Comparison of ENCODE assay signal across 8 cellular contexts in genomic region chr9:130835441-130836298, GRCh38. TPM values are rescaled to one million over a fixed set of nuclear protein-coding genes. Genes with fewer than 3 reads are reported as not detected.
DNase-seq lines count a peak whose midpoint lies in the region; ATAC-seq and TF ChIP-seq lines count a peak whose summit lies in the region.

No MANE protein-coding gene starts in this region.

- peak; percentile 35 for ATAC-seq in GM19455 (IDR thresholded peaks at IDR 0.05; ENCODE audit: unreplicated experiment)
- ATAC-seq in GM18520 (IDR thresholded peaks at IDR 0.05; ENCODE audit: unreplicated experiment): no peak

- H3K27me3 Mint-ChIP-seq in CD4-positive, alpha-beta memory T cell: no peaks in the 10 kb centered on the region
- H3K27me3 Mint-ChIP-seq in activated CD4-positive, alpha-beta T cell treated with anti-CD3 and anti-CD28 coated beads, Interleukin-2, amount 10 ng/mL, durations not matched to agents 7 days and 5 days: no peaks in the 10 kb centered on the region

- peaks cover 15% of the 10 kb centered on the region for H3K4me1 ChIP-seq in CD4-positive, alpha-beta memory T cell (ENCODE audit: insufficient read depth, low read length)
- H3K4me1 ChIP-seq in muscle layer of colon (ENCODE audit: insufficient read depth, low read length) (peaks cover 48% of the 10 kb centered on the region), suprapubic skin (peaks cover 43% of the 10 kb centered on the region)

- intact Hi-C loops in CD4-positive, alpha-beta memory T cell (cut with micrococcal nuclease): no loop called here

- CTCF ChIA-PET in CD4-positive, alpha-beta memory T cell (lab: Charles Lee; ENCODE audit: partially characterized antibody): interaction anchor here (1.2 kb wide), 1 partner anchor 40 kb away, joined by 6 read pairs; no protein-coding TSS in a partner anchor
- CTCF ChIA-PET in activated CD4-positive, alpha-beta T cell treated with anti-CD3 and anti-CD28 coated beads, Interleukin-2, amount 10 ng/mL, durations not matched to agents 7 days and 5 days (lab: Charles Lee): interaction anchor here (0.7 to 1.2 kb wide), 2 partner anchors 21 to 23 kb away, joined by 3 to 4 read pairs; no protein-coding TSS in a partner anchor

- no peak overlapping the region for H3K27ac ChIP-seq in CD4-positive, alpha-beta memory T cell (ENCODE audit: low read depth, low read length)
- H3K27ac ChIP-seq in muscle layer of colon (ENCODE audit: low read depth, low read length) (peak overlapping the region; percentile 96), suprapubic skin (peak overlapping the region; percentile 93)

- no peak for TF ChIP-seq CTCF in suprapubic skin (IDR thresholded peaks at IDR 0.05)

- peaks cover 33 to 54% (median 42%) of the 10 kb centered on the region in 4 donors for H3K4me1 Mint-ChIP-seq in CD4-positive, alpha-beta memory T cell
- H3K4me1 Mint-ChIP-seq in activated CD4-positive, alpha-beta T cell treated with anti-CD3 and anti-CD28 coated beads, Interleukin-2, amount 10 ng/mL, durations not matched to agents 7 days and 5 days: peaks cover 24% of the 10 kb centered on the region

- POLR2A ChIA-PET in CD4-positive, alpha-beta memory T cell (lab: Charles Lee; ENCODE audit: partially characterized antibody): interaction anchor here (1.4 kb wide), 1 partner anchor 21 kb away, joined by 3 read pairs; no protein-coding TSS in a partner anchor
- POLR2A ChIA-PET in activated CD4-positive, alpha-beta T cell treated with anti-CD3 and anti-CD28 coated beads, Interleukin-2, amount 10 ng/mL, durations not matched to agents 7 days and 5 days (lab: Charles Lee): no interaction called here

- peaks cover 0 to 5% of the 10 kb centered on the region in 2 donors for H3K36me3 Mint-ChIP-seq in CD4-positive, alpha-beta memory T cell
- H3K36me3 Mint-ChIP-seq in activated CD4-positive, alpha-beta T cell treated with anti-CD3 and anti-CD28 coated beads, Interleukin-2, amount 10 ng/mL, durations not matched to agents 7 days and 5 days (ENCODE audit: low read depth): peaks cover 1% of the 10 kb centered on the region

- H3K27ac Mint-ChIP-seq in CD4-positive, alpha-beta memory T cell: peak overlapping the region; percentile 70 to 96 (median 92)
- peak overlapping the region; percentile 98 for H3K27ac Mint-ChIP-seq in activated CD4-positive, alpha-beta T cell treated with anti-CD3 and anti-CD28 coated beads, Interleukin-2, amount 10 ng/mL, durations not matched to agents 7 days and 5 days

- peaks cover 0 to 2% (median 0%) of the 10 kb centered on the region in 8 donors for H3K9me3 Mint-ChIP-seq in CD4-positive, alpha-beta memory T cell
- H3K9me3 Mint-ChIP-seq in activated CD4-positive, alpha-beta T cell treated with anti-CD3 and anti-CD28 coated beads, Interleukin-2, amount 10 ng/mL, durations not matched to agents 7 days and 5 days: no peaks in the 10 kb centered on the region

- no peak for TF ChIP-seq POLR2A in suprapubic skin (IDR thresholded peaks at IDR 0.05)

- peak overlapping the region in 1 of 2 donors; percentile 33 for H3K4me3 ChIP-seq in CD4-positive, alpha-beta memory T cell (ENCODE audit: low read length in 2 of 2)
- H3K4me3 ChIP-seq in muscle layer of colon (ENCODE audit: low read depth in 1 of 2, low read length in 2 of 2) (peak overlapping the region; percentile 64 to 85), suprapubic skin (peak overlapping the region; percentile 82)

- peak overlapping the region; percentile 87 to 99 (median 94) for H3K4me3 Mint-ChIP-seq in CD4-positive, alpha-beta memory T cell
- peak overlapping the region; percentile 97 for H3K4me3 Mint-ChIP-seq in activated CD4-positive, alpha-beta T cell treated with anti-CD3 and anti-CD28 coated beads, Interleukin-2, amount 10 ng/mL, durations not matched to agents 7 days and 5 days

- H3K36me3 ChIP-seq in CD4-positive, alpha-beta memory T cell (ENCODE audit: insufficient read depth, low read length): no peaks in the 10 kb centered on the region
- H3K36me3 ChIP-seq in muscle layer of colon (ENCODE audit: insufficient read depth, low read length) (no peaks in the 10 kb centered on the region), suprapubic skin (no peaks in the 10 kb centered on the region)

- WGBS in suprapubic skin: 4% methylated on average over 43 of the region's 44 CpGs

- peak in 2 of 5 donors; percentile 1 to 16 for DNase-seq in CD4-positive, alpha-beta memory T cell
- DNase-seq in Kasumi-1 (lab: John Stamatoyannopoulos, UW) (peak; percentile 28 to 38), epidermal melanocyte (ENCODE audit: insufficient read length, low spot score) (peak; percentile 24), suprapubic skin (ENCODE audit: low spot score in 2 of 2) (peak in 1 of 2 donors; percentile 28)
- peak; percentile 23 for DNase-seq in activated CD4-positive, alpha-beta T cell treated with anti-CD3 and anti-CD28 coated beads, Interleukin-2, amount 10 ng/mL, durations not matched to agents 7 days and 5 days

- peak overlapping the region; percentile 85 for H3K9ac ChIP-seq in muscle layer of colon (ENCODE audit: low read length)

- no peak for TF ChIP-seq EP300 in suprapubic skin (IDR thresholded peaks at IDR 0.05)

- H3K27me3 ChIP-seq in CD4-positive, alpha-beta memory T cell (ENCODE audit: insufficient read depth, low read length): no peaks in the 10 kb centered on the region
- H3K27me3 ChIP-seq in muscle layer of colon (ENCODE audit: control insufficient read depth in 1 of 2, insufficient read depth in 2 of 2, low read length in 2 of 2) (no peaks in the 10 kb centered on the region), suprapubic skin (no peaks in the 10 kb centered on the region)

- no peaks in the 10 kb centered on the region for H3K9me3 ChIP-seq in CD4-positive, alpha-beta memory T cell (ENCODE audit: control insufficient read depth in 1 of 2, low read length in 2 of 2)
- no peaks in the 10 kb centered on the region for H3K9me3 ChIP-seq in muscle layer of colon (ENCODE audit: low read length)
- H3K9me3 ChIP-seq in suprapubic skin: no peaks in the 10 kb centered on the region

RNA-seq across cellular contexts. Expression of gene ABL1, which starts 0.6 kb away (rescaled TPM):
- total RNA-seq in CD4-positive, alpha-beta memory T cell: 10 to 100 TPM; 31.6 to 34.4 TPM
- 10 to 100 TPM in 1 of 2 donors, 1 to 10 TPM in 1; 3.2 to 14.4 TPM for polyA plus RNA-seq in CD4-positive, alpha-beta memory T cell
- total RNA-seq in activated CD4-positive, alpha-beta T cell treated with anti-CD3 and anti-CD28 coated beads, Interleukin-2, amount 10 ng/mL, durations not matched to agents 7 days and 5 days: 10 to 100 TPM; 33.5 to 37.3 TPM
- 10 to 100 TPM; 31.3 to 40.4 (median 34.8) TPM for total RNA-seq in suprapubic skin
